Comparison of ENCODE assay signal across 10 cellular contexts in genomic region chr12:9740109-9740750, GRCh38. TPM values are rescaled to one million over a fixed set of nuclear protein-coding genes. Genes with fewer than 3 reads are reported as not detected.
A peak's percentile ranks its signal among the peaks of the same experiment; 100 is the strongest.
DNase-seq lines count a peak whose midpoint lies in the region; FAIRE-seq and TF ChIP-seq lines count a peak whose summit lies in the region.
"Had no signal": no experiment of that assay in that cellular context is flagged by ENCODE, and none has a peak within 500 bp of the region (broad histone marks: within the 10 kb centered on the region; RNA-seq: fewer than 3 reads in every experiment).

No MANE protein-coding gene starts in this region.

- H3K79me2 ChIP-seq in OCI-LY3 (ENCODE audit: low read length), result peaks cover 68% of the 10 kb centered on the region

- peaks cover 8% of the 10 kb centered on the region for H3K9me3 Mint-ChIP-seq in endodermal cell

- peak; percentile 52 for DNase-seq in DMS53 (lab: John Stamatoyannopoulos, UW)
- DNase-seq in endodermal cell, result no peak
- DNase-seq in sigmoid colon, result no peak
- DNase-seq in D721Med (ENCODE audit: insufficient read length, low spot score), result no peak
- no peak for DNase-seq in posterior vena cava (ENCODE audit: low spot score)
- no peak for DNase-seq in NCI-H345 treated with DMSO at 0.1 percent for 48 hours (lab: John Stamatoyannopoulos, UW; ENCODE audit: unreplicated experiment)
- no peak for DNase-seq in D341Med (ENCODE audit: low spot score)

- no peak for TF ChIP-seq EP300 in sigmoid colon (IDR thresholded peaks at IDR 0.05)

- intact Hi-C loops in sigmoid colon (cut with DNase I) (no loop called here), posterior vena cava (cut with DNase I) (no loop called here)

- no peak overlapping the region for H3K4me3 ChIP-seq in OCI-LY3 (ENCODE audit: low read length)
- H3K4me3 ChIP-seq in endodermal cell (ENCODE audit: low read length), result no peak overlapping the region
- peak overlapping the region in 3 of 4 donors; percentile 42 to 44 (median 44) for H3K4me3 ChIP-seq in sigmoid colon

- peak overlapping the region; percentile 2; the same call in 1 of the 2 replicates for H3K4me2 ChIP-seq in OCI-LY3 (ENCODE audit: low read length)

- no peaks in the 10 kb centered on the region for H3K9me3 ChIP-seq in OCI-LY3 (ENCODE audit: insufficient read depth, low read length)
- H3K9me3 ChIP-seq in endodermal cell (ENCODE audit: control insufficient read depth, low read length), result no peaks in the 10 kb centered on the region
- H3K9me3 ChIP-seq in sigmoid colon, result no peaks in the 10 kb centered on the region

- H3K4me1 Mint-ChIP-seq in endodermal cell, result no peaks in the 10 kb centered on the region

- H3K36me3 Mint-ChIP-seq in endodermal cell (ENCODE audit: low read depth), result no peaks in the 10 kb centered on the region

- FAIRE-seq in D721Med (lab: Jason Lieb, UNC), result no peak
- FAIRE-seq: H1 had no signal

- H3K27me3 ChIP-seq in OCI-LY3 (ENCODE audit: low read depth, low read length) (no peaks in the 10 kb centered on the region), endodermal cell (ENCODE audit: control insufficient read depth, insufficient read depth, low read length, poor library complexity, severe bottlenecking) (no peaks in the 10 kb centered on the region), sigmoid colon (no peaks in the 10 kb centered on the region)

- H3K4me3 Mint-ChIP-seq in endodermal cell, result peak overlapping the region; percentile 41

- H3K4me1 ChIP-seq in OCI-LY3 (ENCODE audit: low read length) (peaks cover 85% of the 10 kb centered on the region), endodermal cell (ENCODE audit: control insufficient read depth, insufficient read depth, low read length) (no peaks in the 10 kb centered on the region), sigmoid colon (peaks cover 0 to 3% (median 0%) of the 10 kb centered on the region in 4 donors)

- H4K20me1 ChIP-seq in OCI-LY3 (ENCODE audit: insufficient read depth, low read length), result no peaks in the 10 kb centered on the region

- H3K27ac ChIP-seq in OCI-LY3 (ENCODE audit: low read length), result no peak overlapping the region
- no peak overlapping the region for H3K27ac ChIP-seq in endodermal cell (ENCODE audit: low read depth, low read length)
- H3K27ac ChIP-seq in sigmoid colon, result peak overlapping the region in 1 of 4 donors; percentile 55

- H3K36me3 ChIP-seq in OCI-LY3 (replicated peaks; ENCODE audit: low read depth, low read length) (no peaks in the 10 kb centered on the region), endodermal cell (ENCODE audit: control insufficient read depth, insufficient read depth, low read length) (no peaks in the 10 kb centered on the region), sigmoid colon (no peaks in the 10 kb centered on the region)

- H3K27me3 Mint-ChIP-seq in endodermal cell (ENCODE audit: insufficient read depth), result no peaks in the 10 kb centered on the region

- 91 to 95% methylated on average over 4 to 7 of the region's 7 CpGs for WGBS in endodermal cell (ENCODE audit: insufficient coverage in 1 of 2, insufficient read length in 1 of 2), 2 experiments
- 76 to 78% methylated on average over 7 of the region's 7 CpGs for WGBS in sigmoid colon, 2 donors

- no peak overlapping the region for H2AFZ ChIP-seq in OCI-LY3 (ENCODE audit: low read depth, low read length)

- H3K27ac Mint-ChIP-seq in endodermal cell, result no peak overlapping the region

- no peak overlapping the region for H3K9ac ChIP-seq in OCI-LY3 (ENCODE audit: low read length)
- no peak overlapping the region for H3K9ac ChIP-seq in endodermal cell (ENCODE audit: extremely low read depth, low read length, poor library complexity, severe bottlenecking)

- TF ChIP-seq CTCF in OCI-LY3 (IDR thresholded peaks at IDR 0.05; ENCODE audit: low read depth, low read length) (no peak), endodermal cell (conservative IDR thresholded peaks at IDR 0.05) (no peak), sigmoid colon (IDR thresholded peaks at IDR 0.05) (no peak), D721Med (IDR thresholded peaks at IDR 0.05; ENCODE audit: insufficient read depth, missing control alignments) (no peak)

- TF ChIP-seq POLR2A in sigmoid colon (IDR thresholded peaks at IDR 0.05), result no peak

RNA-seq across cellular contexts. Expression of gene CLECL1, which starts 7.3 kb away (rescaled TPM):
- total RNA-seq in endodermal cell (not detected), sigmoid colon (not detected), posterior vena cava (1 to 10 TPM in 1 of 2 donors, not detected in 1; 1.9 TPM)
- polyA plus RNA-seq in endodermal cell (2013, experiment 1 of 2), result not detected
- polyA plus RNA-seq in endodermal cell (2013, experiment 2 of 2), result not detected
- polyA plus RNA-seq in sigmoid colon, result 1 to 10 TPM in 1 of 3 donors, not detected in 2; 4.5 TPM
- total RNA-seq: H1, urinary bladder had no signal
- polyA plus RNA-seq: H1 had no signal

RNA-seq across cellular contexts. Expression of gene CD69, which starts 20.5 kb away (rescaled TPM):
- total RNA-seq in endodermal cell, result not detected
- not detected for polyA plus RNA-seq in endodermal cell (2013, experiment 1 of 2)
- polyA plus RNA-seq in endodermal cell (2013, experiment 2 of 2), result not detected
- 1 to 10 TPM; 2.7 to 7.8 (median 3.6) TPM for total RNA-seq in sigmoid colon
- 10 to 100 TPM in 1 of 3 donors, 1 to 10 TPM in 2; 2.3 to 31.4 (median 3.0) TPM for polyA plus RNA-seq in sigmoid colon
- total RNA-seq in posterior vena cava, result 1 to 10 TPM; 5.0 to 5.1 TPM
- total RNA-seq: H1 had no signal
- polyA plus RNA-seq: H1 had no signal

Comparison
In these comparisons a context has a peak if more than half of its experiments do, and no peak if none do; other contexts are left out.
1. H3K4me3 ChIP-seq: peak in sigmoid colon (3 of 4); none in OCI-LY3 (single experiment) and endodermal cell (single experiment).